Comparison of ENCODE assay signal across 9 cellular contexts in the genomic region with DNA sequence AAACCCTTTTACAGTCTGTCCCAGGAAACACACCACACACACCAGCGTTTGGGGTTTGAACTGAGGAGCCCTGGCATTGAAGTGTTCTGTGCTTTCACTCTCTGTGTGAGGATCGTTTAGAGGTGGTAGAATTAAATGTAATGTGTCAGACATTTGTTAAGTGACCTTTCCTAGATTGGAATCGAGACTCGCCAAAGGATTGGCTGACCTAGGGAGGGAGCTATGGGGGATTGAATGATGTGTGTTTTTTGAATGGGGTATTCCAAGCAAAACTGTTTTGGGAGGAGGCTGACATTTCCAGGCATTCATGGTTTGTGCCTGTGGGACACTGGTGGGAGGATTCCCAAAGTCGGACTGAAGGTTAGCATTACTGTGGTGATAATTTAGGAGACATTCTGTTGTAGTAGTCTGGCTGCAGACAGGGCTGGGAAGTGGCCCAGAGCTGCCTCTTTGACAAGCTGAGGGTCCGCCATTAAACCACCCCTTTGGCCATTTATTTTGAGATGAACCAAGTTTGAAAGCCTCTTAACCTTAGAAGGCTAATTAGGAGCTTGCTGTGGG. TPM values are rescaled to one million over a fixed set of nuclear protein-coding genes. Genes with fewer than 3 reads are reported as not detected.
DNase-seq lines count a peak whose midpoint lies in the region; ATAC-seq, FAIRE-seq and TF ChIP-seq lines count a peak whose summit lies in the region.
"Had no signal": no experiment of that assay in that cellular context is flagged by ENCODE, and none has a peak within 500 bp of the region (broad histone marks: within the 10 kb centered on the region; RNA-seq: fewer than 3 reads in every experiment).

No MANE protein-coding gene starts in this region.

- no peak for TF ChIP-seq CTCF in A549 (IDR thresholded peaks at IDR 0.05)
- no peak for TF ChIP-seq CTCF in IMR-90 (conservative IDR thresholded peaks at IDR 0.05; ENCODE audit: low read depth, low read length)
- no peak for TF ChIP-seq CTCF in mesothelial cell of epicardium (IDR thresholded peaks at IDR 0.05; ENCODE audit: unreplicated experiment)

- H2BK20ac ChIP-seq in IMR-90 (ENCODE audit: low read depth, low read length) = peak overlapping the region; percentile 75

- H3K9me1 ChIP-seq in IMR-90 (ENCODE audit: insufficient read depth, low read length) = peaks cover 20% of the 10 kb centered on the region

- TF ChIP-seq RAD21 in A549 (conservative IDR thresholded peaks at IDR 0.05 in 1 of 2, IDR thresholded peaks at IDR 0.05 in 1 of 2) (no peak), IMR-90 (IDR thresholded peaks at IDR 0.05; ENCODE audit: low read length) (no peak)

- no peaks in the 10 kb centered on the region for H3K27me3 ChIP-seq in IMR-90 (ENCODE audit: control insufficient read depth, insufficient read depth, low read length)
- H3K27me3 ChIP-seq: adrenal gland had no signal

- peak in 1 of 2 experiments; percentile 5; a peak in 2 of 6 replicates for ATAC-seq in A549
- ATAC-seq in IMR-90 (ENCODE audit: low read depth) = no peak
- no peak for ATAC-seq in effector memory CD8-positive, alpha-beta T cell (replicated peaks)
- no peak for ATAC-seq in GM21390 (IDR thresholded peaks at IDR 0.05; ENCODE audit: unreplicated experiment)
- ATAC-seq in GM21717 (IDR thresholded peaks at IDR 0.05; ENCODE audit: unreplicated experiment) = no peak

- H3K27ac ChIP-seq in A549 = peak overlapping the region; percentile 89 to 93
- peak overlapping the region; percentile 83 for H3K27ac ChIP-seq in IMR-90 (ENCODE audit: insufficient read depth, low read length)

- peak overlapping the region; percentile 89 for H2AK5ac ChIP-seq in IMR-90 (ENCODE audit: low read depth, low read length)

- H3K9me3 ChIP-seq in A549 (0 out of 3 replicates have a peak, but pooled peaks cover 3% of the 10 kb centered on the region), IMR-90 (ENCODE audit: control insufficient read depth, insufficient read depth, low read length) (peaks cover 3% of the 10 kb centered on the region; the same call in 1 of the 2 replicates)
- H3K9me3 ChIP-seq: adrenal gland had no signal

- POLR2A ChIA-PET in A549 (lab: Yijun Ruan, JAX) (interaction anchor here (1.0 to 1.2 kb wide), 2 partner anchors 9 to 75 kb away, joined by 3 to 5 read pairs; no protein-coding TSS in a partner anchor), IMR-90 (lab: Charles Lee; ENCODE audit: unreplicated experiment) (interaction anchor here (0.6 kb wide), 1 partner anchor 112 kb away, joined by 14 read pairs; no protein-coding TSS in a partner anchor)

- WGBS in A549 (ENCODE audit: missing lambda C conversion rate) = 9% methylated on average over 6 of the region's 6 CpGs
- 0% methylated on average over 2 of the region's 6 CpGs; no CpG with 5 or more reads in 1 of the 2 experiments for WGBS in IMR-90 (ENCODE audit: extremely low coverage in 2 of 2, insufficient read length in 1 of 2), 2 experiments

- TF ChIP-seq EP300 in A549 (IDR thresholded peaks at IDR 0.05) = no peak

- H2AFZ ChIP-seq in IMR-90 (replicated peaks; ENCODE audit: low read length, poor library complexity) = peak overlapping the region; percentile 9

- no peaks in the 10 kb centered on the region for H3K9me3 Mint-ChIP-seq in effector memory CD8-positive, alpha-beta T cell
- H3K9me3 Mint-ChIP-seq in mesothelial cell of epicardium = no peaks in the 10 kb centered on the region

- H3K9ac ChIP-seq in IMR-90 (ENCODE audit: low read depth, low read length) = peak overlapping the region; percentile 97

- TF ChIP-seq POLR2A in A549 (IDR thresholded peaks at IDR 0.05; ENCODE audit: low read length) (no peak), IMR-90 (IDR thresholded peaks at IDR 0.05; ENCODE audit: low read depth, low read length) (no peak; the same call in 1 of the 2 replicates)

- H3K18ac ChIP-seq in IMR-90 (ENCODE audit: low read depth, low read length) = peak overlapping the region; percentile 76

- H3K56ac ChIP-seq in IMR-90 (ENCODE audit: extremely low read depth, insufficient read depth, low read length) = peak overlapping the region; percentile 92

- H3K27ac Mint-ChIP-seq in effector memory CD8-positive, alpha-beta T cell = no peak overlapping the region
- peak overlapping the region; percentile 84 for H3K27ac Mint-ChIP-seq in mesothelial cell of epicardium

- H3K79me1 ChIP-seq in IMR-90 (ENCODE audit: low read depth in 1 of 2, low read length in 2 of 2) = peaks cover 6 to 56% of the 10 kb centered on the region in 2 experiments; a peak in 3 of 4 replicates

- peaks cover 50% of the 10 kb centered on the region for H4K20me1 ChIP-seq in IMR-90 (ENCODE audit: insufficient read depth, low read length)

- H2BK120ac ChIP-seq in IMR-90 (ENCODE audit: low read depth, low read length) = peak overlapping the region; percentile 84

- peak overlapping the region; percentile 66; the same call in 1 of the 2 replicates for H4K5ac ChIP-seq in IMR-90 (ENCODE audit: low read depth, low read length)

- peaks cover 2 to 8% of the 10 kb centered on the region in 2 donors for H3K4me1 Mint-ChIP-seq in effector memory CD8-positive, alpha-beta T cell (ENCODE audit: low read depth in 2 of 2)
- H3K4me1 Mint-ChIP-seq in mesothelial cell of epicardium = peaks cover 47% of the 10 kb centered on the region

- no TSS peak for BruUV-seq in IMR-90 (replicated peaks; lab: Mats Ljungman, UMichigan)

- no peaks in the 10 kb centered on the region for H3K36me3 Mint-ChIP-seq in effector memory CD8-positive, alpha-beta T cell (ENCODE audit: insufficient read depth)
- H3K36me3 Mint-ChIP-seq in mesothelial cell of epicardium = no peaks in the 10 kb centered on the region

- H3K36me3 ChIP-seq in IMR-90 (ENCODE audit: control insufficient read depth, insufficient read depth, low read length) = peaks cover 13% of the 10 kb centered on the region; the same call in 1 of the 2 replicates
- H3K36me3 ChIP-seq: adrenal gland had no signal

- DNase-seq in A549 (ENCODE audit: low read depth in 1 of 2, low spot score in 1 of 2) = no peak
- DNase-seq in IMR-90 = no peak
- no peak for DNase-seq in effector memory CD8-positive, alpha-beta T cell
- DNase-seq in mesothelial cell of epicardium (ENCODE audit: low spot score in 2 of 2, unreplicated experiment in 2 of 2) = no peak
- DNase-seq in mesenteric fat pad (ENCODE audit: low spot score) = no peak
- DNase-seq in COLO668 (lab: John Stamatoyannopoulos, UW; ENCODE audit: unreplicated experiment) = no peak

- peak overlapping the region; percentile 92 for H3K14ac ChIP-seq in IMR-90 (replicated peaks; ENCODE audit: low read depth, low read length)

- dilution Hi-C loops in IMR-90 (cut with HindIII; ENCODE audit: low sequenced_read_pairs, unreplicated experiment) = no loop called here

- H4K8ac ChIP-seq in IMR-90 (ENCODE audit: low read depth in 2 of 2, low read length in 2 of 2) = peak overlapping the region; percentile 13 to 75; a peak in 3 of 4 replicates

- H3K4me3 Mint-ChIP-seq in effector memory CD8-positive, alpha-beta T cell = peak overlapping the region; percentile 68 to 75
- H3K4me3 Mint-ChIP-seq in mesothelial cell of epicardium = peak overlapping the region; percentile 83

- H2AK9ac ChIP-seq in IMR-90 (replicated peaks; ENCODE audit: low read depth, low read length, poor library complexity) = peak overlapping the region; percentile 87

- in situ Hi-C loops in IMR-90 (cut with MboI; ENCODE audit: low sequenced_read_pairs) = no loop called here

- intact Hi-C loops in IMR-90 (cut with micrococcal nuclease) = loop anchor here (1.0 to 5.0 kb wide), 6 partner anchors 18 to 254 kb away; no protein-coding TSS in a partner anchor

- CTCF ChIA-PET in A549 (lab: Yijun Ruan, JAX) = interaction anchor here (0.6 to 3.7 kb wide), 8 partner anchors 9 to 195 kb away, joined by 3 to 25 read pairs (median 4); no protein-coding TSS in a partner anchor
- CTCF ChIA-PET in IMR-90 (lab: Yijun Ruan, JAX) = interaction anchor here (1.0 to 1.2 kb wide), 2 partner anchors 9 to 41 kb away, joined by 3 read pairs; no protein-coding TSS in a partner anchor

- H3K4ac ChIP-seq in IMR-90 (ENCODE audit: low read depth, low read length) = peak overlapping the region; percentile 91

- H3K4me3 ChIP-seq in A549 (peak overlapping the region; percentile 94), IMR-90 (ENCODE audit: insufficient read depth, low read depth, low read length) (peak overlapping the region; percentile 97)

- H2BK15ac ChIP-seq in IMR-90 (ENCODE audit: low read depth, low read length) = peak overlapping the region; percentile 68

- H2BK5ac ChIP-seq in IMR-90 (ENCODE audit: low read depth, low read length, poor library complexity, severe bottlenecking) = peak overlapping the region; percentile 89

- peak overlapping the region; percentile 93 for H3K4me2 ChIP-seq in A549
- peak overlapping the region; percentile 94 for H3K4me2 ChIP-seq in IMR-90 (ENCODE audit: low read depth, low read length)

- FAIRE-seq in A549 (lab: Jason Lieb, UNC) = no peak

- peak overlapping the region; percentile 94 for H3K23ac ChIP-seq in IMR-90 (ENCODE audit: low read depth, low read length)

- peak overlapping the region; percentile 86 for H4K91ac ChIP-seq in IMR-90 (ENCODE audit: insufficient read depth, low read depth, low read length)

- H3K4me1 ChIP-seq in A549 (peaks cover 53% of the 10 kb centered on the region), IMR-90 (ENCODE audit: control insufficient read depth, insufficient read depth, low read length) (peaks cover 22% of the 10 kb centered on the region)

- peaks cover 22 to 24% of the 10 kb centered on the region in 2 donors for H3K27me3 Mint-ChIP-seq in effector memory CD8-positive, alpha-beta T cell
- H3K27me3 Mint-ChIP-seq in mesothelial cell of epicardium (ENCODE audit: low read depth) = no peaks in the 10 kb centered on the region

TF ChIP-seq in A549, 52 proteins besides CTCF, POLR2A, EP300 and RAD21 (continues in another document):
- no peak for TF ChIP-seq EHMT2 (IDR thresholded peaks at IDR 0.05; ENCODE audit: low read depth)

TF ChIP-seq in IMR-90, 13 proteins besides CTCF, POLR2A, EP300 and RAD21 (continues in another document):
- TF ChIP-seq MXI1 (IDR thresholded peaks at IDR 0.05; ENCODE audit: borderline replicate concordance, low read depth, low read length) (no peak), CEBPB (IDR thresholded peaks at IDR 0.05; ENCODE audit: low read depth, low read length) (no peak), BHLHE40 (IDR thresholded peaks at IDR 0.05; ENCODE audit: low read depth, low read length) (no peak), FOS (IDR thresholded peaks at IDR 0.05; ENCODE audit: low read depth, low read length) (no peak)

RNA-seq across cellular contexts. Expression of gene MYO1B, which starts 1.7 kb away (rescaled TPM):
- polyA plus RNA-seq in A549 (2011; rRNA removed) = 154 and 159 TPM in 2 replicates
- polyA plus RNA-seq in A549 (2012; cell fraction: cytosol; rRNA removed) = 37.0 and 40.3 TPM in 2 replicates
- 28.8 and 43.5 TPM in 2 replicates for polyA plus RNA-seq in A549 (2012; cell fraction: nucleus; rRNA removed)
- 77.7 to 96.4 TPM (median 77.9 TPM) in 3 replicates for polyA plus RNA-seq in A549 (2017; fragmentation: RNase III; extraction: RNeasy Plus Mini Kit Qiagen cat#74134 plus additional on column Dnase treatment)
- 106 and 112 TPM in 2 replicates for polyA minus RNA-seq in A549 (2011; rRNA and poly(A)+ RNA removed)
- 116 and 167 TPM in 2 replicates for total RNA-seq in IMR-90 (2012; rRNA removed)
- polyA plus RNA-seq in IMR-90 (2012; rRNA removed) = 44.3 and 57.2 TPM in 2 replicates
- 11.9 and 14.9 TPM in 2 replicates for polyA plus RNA-seq in IMR-90 (2012; cell fraction: cytosol; rRNA removed)
- 10.3 and 68.5 TPM in 2 replicates for polyA plus RNA-seq in IMR-90 (2012; cell fraction: nucleus; rRNA removed; ENCODE audit: low replicate concordance)
- total RNA-seq in mesothelial cell of epicardium = 74.6 to 81.6 TPM (median 80.2 TPM) in 3 replicates
- total RNA-seq in mesenteric fat pad = 63.9 TPM
